ENCODE assay signal across 8 cellular contexts in genomic region chr11:12288212-12288933, GRCh38.
A peak's percentile ranks its signal among the peaks of the same experiment; 100 is the strongest.
DNase-seq lines count a peak whose midpoint lies in the region; ATAC-seq and FAIRE-seq lines count a peak whose summit lies in the region.

No MANE protein-coding gene starts in this region.

- no peaks in the 10 kb centered on the region for H3K9me3 ChIP-seq in small intestine (ENCODE audit: control insufficient read depth, low read depth)

- H3K36me3 ChIP-seq in small intestine (ENCODE audit: control insufficient read depth in 2 of 2, insufficient read depth in 2 of 2, low read length in 2 of 2), result no peaks in the 10 kb centered on the region

- H3K9me3 Mint-ChIP-seq in stimulated activated naive B cell treated with anti-CD40 and anti-IgM and Interleukin-4, amounts not matched to agents 10 μg/mL and 1 μg/mL and 100 μg/mL, for 72 hours, result peaks cover 0 to 4% of the 10 kb centered on the region in 2 donors

- H3K36me3 Mint-ChIP-seq in stimulated activated naive B cell treated with anti-CD40 and anti-IgM and Interleukin-4, amounts not matched to agents 10 μg/mL and 1 μg/mL and 100 μg/mL, for 72 hours, result no peaks in the 10 kb centered on the region

- H3K27me3 ChIP-seq in small intestine (ENCODE audit: control insufficient read depth in 2 of 2, insufficient read depth in 2 of 2, low read length in 2 of 2), result no peaks in the 10 kb centered on the region

- in situ Hi-C loops in T47D (cut with HindIII; ENCODE audit: low pct_unique_long_range_greater_than_20kb, low sequenced_read_pairs), result no loop called here

- 31 to 44% (median 40%) methylated on average over 12 of the region's 12 CpGs for WGBS in small intestine, 3 donors

- DNase-seq in activated CD4-positive, alpha-beta T cell treated with anti-CD3 and anti-CD28 coated beads for 24 hours (ENCODE audit: low read depth in 2 of 2), result peak; percentile 18 to 22
- DNase-seq in activated CD4-positive, alpha-beta T cell treated with anti-CD3 and anti-CD28 coated beads for 1 hour, result no peak
- DNase-seq in NCI-H146 treated with DMSO at 0.1 percent for 48 hours (lab: John Stamatoyannopoulos, UW; ENCODE audit: unreplicated experiment), result peak; percentile 43
- peak; percentile 20 for DNase-seq in T follicular helper cell (ENCODE audit: low read depth)
- peak; percentile 56 to 76 for DNase-seq in T47D (ENCODE audit: low read depth in 1 of 2, low spot score in 1 of 2)
- peak; percentile 89 for DNase-seq in iPS-NIHi11 (ENCODE audit: low spot score)
- DNase-seq in small intestine, result peak; percentile 71
- no peak for DNase-seq in stimulated activated naive B cell treated with anti-CD40 and anti-IgM and Interleukin-4, amounts not matched to agents 10 μg/mL and 1 μg/mL and 100 μg/mL, for 72 hours

- H3K4me3 Mint-ChIP-seq in stimulated activated naive B cell treated with anti-CD40 and anti-IgM and Interleukin-4, amounts not matched to agents 10 μg/mL and 1 μg/mL and 100 μg/mL, for 72 hours, result no peak overlapping the region

- ATAC-seq in stimulated activated naive B cell treated with anti-CD40 and anti-IgM and Interleukin-4, amounts not matched to agents 10 μg/mL and 1 μg/mL and 100 μg/mL, for 72 hours (replicated peaks), result no peak

- H3K27me3 Mint-ChIP-seq in stimulated activated naive B cell treated with anti-CD40 and anti-IgM and Interleukin-4, amounts not matched to agents 10 μg/mL and 1 μg/mL and 100 μg/mL, for 72 hours, result peaks cover 9 to 20% of the 10 kb centered on the region in 2 donors

- H3K27ac Mint-ChIP-seq in stimulated activated naive B cell treated with anti-CD40 and anti-IgM and Interleukin-4, amounts not matched to agents 10 μg/mL and 1 μg/mL and 100 μg/mL, for 72 hours, result no peak overlapping the region

- no peak for FAIRE-seq in small intestine (lab: Jason Lieb, UNC)

- H3K4me1 ChIP-seq in small intestine (ENCODE audit: control insufficient read depth in 2 of 2, insufficient read depth in 1 of 2, low read depth in 1 of 2, low read length in 1 of 2), result no peaks in the 10 kb centered on the region

- H3K4me1 Mint-ChIP-seq in stimulated activated naive B cell treated with anti-CD40 and anti-IgM and Interleukin-4, amounts not matched to agents 10 μg/mL and 1 μg/mL and 100 μg/mL, for 72 hours, result peaks cover 21 to 27% of the 10 kb centered on the region in 2 donors

- H3K4me3 ChIP-seq in small intestine (ENCODE audit: low read depth in 1 of 2, low read length in 2 of 2), result no peak overlapping the region

- H3K27ac ChIP-seq in small intestine (ENCODE audit: low read depth in 1 of 2, low read length in 1 of 2), result peak overlapping the region in 1 of 2 donors; percentile 47

Comparison
In these comparisons a context has a peak if more than half of its experiments do, and no peak if none do; other contexts are left out.
1. DNase-seq: peak in activated CD4-positive, alpha-beta T cell treated with anti-CD3 and anti-CD28 coated beads for 24 hours (2 of 2), NCI-H146 treated with DMSO at 0.1 percent for 48 hours (single experiment), T follicular helper cell (single experiment), T47D (2 of 2), iPS-NIHi11 (single experiment) and small intestine (single experiment); none in activated CD4-positive, alpha-beta T cell treated with anti-CD3 and anti-CD28 coated beads for 1 hour (single experiment) and stimulated activated naive B cell treated with anti-CD40 and anti-IgM and Interleukin-4, amounts not matched to agents 10 μg/mL and 1 μg/mL and 100 μg/mL, for 72 hours (single experiment).